In genomic region chr3:39383190-39383912, GRCh38 we compare ENCODE assay signal across 8 cellular contexts. TPM values are rescaled to one million over a fixed set of nuclear protein-coding genes. Genes with fewer than 3 reads are reported as not detected.
A peak's percentile ranks its signal among the peaks of the same experiment; 100 is the strongest.
DNase-seq lines count a peak whose midpoint lies in the region; ATAC-seq and TF ChIP-seq lines count a peak whose summit lies in the region.

Gene SLC25A38, plus strand, starts transcription at chr3:39383370. Its CDS starts 355 bp downstream, at chr3:39383725.

- TF ChIP-seq POLR2A in esophagus muscularis mucosa (IDR thresholded peaks at IDR 0.05; ENCODE audit: low read depth), result no peak

- no peaks in the 10 kb centered on the region for H3K9me3 Mint-ChIP-seq in CD8-positive, alpha-beta T cell
- H3K9me3 Mint-ChIP-seq in naive thymus-derived CD8-positive, alpha-beta T cell, result no peaks in the 10 kb centered on the region
- H3K9me3 Mint-ChIP-seq in stimulated activated naive CD8-positive, alpha-beta T cell treated with anti-CD3 and anti-CD28 coated beads, Interleukin-15, amount 100 ng/mL, for 72 hours, result no peaks in the 10 kb centered on the region

- peaks cover 6% of the 10 kb centered on the region for H3K36me3 Mint-ChIP-seq in CD8-positive, alpha-beta T cell
- peaks cover 0 to 3% (median 0%) of the 10 kb centered on the region in 3 donors for H3K36me3 Mint-ChIP-seq in naive thymus-derived CD8-positive, alpha-beta T cell

- H3K27ac Mint-ChIP-seq in CD8-positive, alpha-beta T cell, result peak within 1 kb of the TSS; percentile 98
- peak within 1 kb of the TSS; percentile 98 to 100 (median 99) for H3K27ac Mint-ChIP-seq in naive thymus-derived CD8-positive, alpha-beta T cell
- H3K27ac Mint-ChIP-seq in stimulated activated naive CD8-positive, alpha-beta T cell treated with anti-CD3 and anti-CD28 coated beads, Interleukin-15, amount 100 ng/mL, for 72 hours, result peak within 1 kb of the TSS; percentile 99

- no peak for TF ChIP-seq EP300 in esophagus muscularis mucosa (IDR thresholded peaks at IDR 0.05)

- peak; percentile 39 for TF ChIP-seq CTCF in CD8-positive, alpha-beta T cell (IDR thresholded peaks at IDR 0.05)
- TF ChIP-seq CTCF in esophagus muscularis mucosa (IDR thresholded peaks at IDR 0.05), result peak; percentile 33 to 42 (median 35)

- no peaks in the 10 kb centered on the region for H3K36me3 ChIP-seq in CD8-positive, alpha-beta T cell (ENCODE audit: insufficient read depth, low read length)
- H3K36me3 ChIP-seq in esophagus muscularis mucosa, result no peaks in the 10 kb centered on the region

- H3K4me3 Mint-ChIP-seq in CD8-positive, alpha-beta T cell, result peak within 1 kb of the TSS; percentile 99
- H3K4me3 Mint-ChIP-seq in naive thymus-derived CD8-positive, alpha-beta T cell, result peak within 1 kb of the TSS; percentile 96 to 100 (median 99)
- H3K4me3 Mint-ChIP-seq in stimulated activated naive CD8-positive, alpha-beta T cell treated with anti-CD3 and anti-CD28 coated beads, Interleukin-15, amount 100 ng/mL, for 72 hours, result peak within 1 kb of the TSS; percentile 90 to 99

- peaks cover 51% of the 10 kb centered on the region for H3K4me1 Mint-ChIP-seq in CD8-positive, alpha-beta T cell (ENCODE audit: low read depth)
- peaks cover 27 to 57% (median 49%) of the 10 kb centered on the region in 4 donors for H3K4me1 Mint-ChIP-seq in naive thymus-derived CD8-positive, alpha-beta T cell
- peaks cover 39% of the 10 kb centered on the region for H3K4me1 Mint-ChIP-seq in stimulated activated naive CD8-positive, alpha-beta T cell treated with anti-CD3 and anti-CD28 coated beads, Interleukin-15, amount 100 ng/mL, for 72 hours

- H3K27me3 ChIP-seq in CD8-positive, alpha-beta T cell (ENCODE audit: insufficient read depth, low read length), result no peaks in the 10 kb centered on the region
- no peaks in the 10 kb centered on the region for H3K27me3 ChIP-seq in esophagus muscularis mucosa

- H3K27ac ChIP-seq in CD8-positive, alpha-beta T cell (ENCODE audit: low read depth, low read length), result peak within 1 kb of the TSS; percentile 97
- peak within 1 kb of the TSS; percentile 93 to 99 (median 95) for H3K27ac ChIP-seq in esophagus muscularis mucosa (replicated peaks in 1 of 4)

- peak within 1 kb of the TSS; percentile 98 for H3K4me3 ChIP-seq in CD8-positive, alpha-beta T cell (ENCODE audit: low read depth, low read length)
- H3K4me3 ChIP-seq in esophagus muscularis mucosa, result peak within 1 kb of the TSS; percentile 76 to 90 (median 86)

- WGBS in esophagus muscularis mucosa, result 1% methylated on average over 20 of the region's 63 CpGs

- CTCF ChIA-PET in CD8-positive, alpha-beta T cell (lab: Charles Lee), result interaction anchor here (0.6 kb wide), 1 partner anchor 384 kb away, joined by 3 read pairs; no protein-coding TSS in a partner anchor

- ATAC-seq in CD8-positive, alpha-beta T cell, result peak; percentile 79
- ATAC-seq in GM21423 (IDR thresholded peaks at IDR 0.05; ENCODE audit: unreplicated experiment), result peak; percentile 69
- peak; percentile 79 to 85 for ATAC-seq in naive thymus-derived CD8-positive, alpha-beta T cell
- peak; percentile 94 for ATAC-seq in stimulated activated naive CD8-positive, alpha-beta T cell treated with anti-CD3 and anti-CD28 coated beads, Interleukin-15, amount 100 ng/mL, for 72 hours

- H3K9me3 ChIP-seq in CD8-positive, alpha-beta T cell (ENCODE audit: low read length), result no peaks in the 10 kb centered on the region
- no peaks in the 10 kb centered on the region for H3K9me3 ChIP-seq in esophagus muscularis mucosa

- POLR2A ChIA-PET in CD8-positive, alpha-beta T cell (lab: Charles Lee), result interaction anchor here (1.1 to 4.0 kb wide), 2 partner anchors 24 to 28 kb away, joined by 3 to 31 read pairs; partner anchors contain the start of gene RPSA
- POLR2A ChIA-PET in naive thymus-derived CD8-positive, alpha-beta T cell (lab: Charles Lee), result interaction anchor here (0.6 to 7.0 kb wide), 4 partner anchors 25 to 1079 kb away, joined by 3 to 67 read pairs (median 4); partner anchors contain the start of gene RPSA

- DNase-seq in CD8-positive, alpha-beta T cell, result peak; percentile 58 to 88 (median 76)
- DNase-seq in HuH-7 (ENCODE audit: low spot score), result peak; percentile 92
- peak; percentile 55 for DNase-seq in activated CD8-positive, alpha-beta memory T cell treated with anti-CD3 and anti-CD28 coated beads, Interleukin-2, amount 50 U/mL, for 1 hour (ENCODE audit: extremely low read depth)
- DNase-seq in esophagus muscularis mucosa (ENCODE audit: extremely low spot score), result peak; percentile 96
- DNase-seq in naive thymus-derived CD8-positive, alpha-beta T cell, result peak; percentile 67 to 89 (median 82)
- DNase-seq in stimulated activated naive CD8-positive, alpha-beta T cell treated with anti-CD3 and anti-CD28 coated beads, Interleukin-15, amount 100 ng/mL, for 72 hours, result peak; percentile 85 to 89
- DNase-seq in MV-4-11 (lab: John Stamatoyannopoulos, UW), result no peak

- H3K4me1 ChIP-seq in CD8-positive, alpha-beta T cell (ENCODE audit: insufficient read depth, low read length), result peaks cover 43% of the 10 kb centered on the region
- H3K4me1 ChIP-seq in esophagus muscularis mucosa, result peaks cover 16 to 45% (median 31%) of the 10 kb centered on the region in 4 donors

- no peaks in the 10 kb centered on the region for H3K27me3 Mint-ChIP-seq in CD8-positive, alpha-beta T cell (ENCODE audit: low read depth)
- no peaks in the 10 kb centered on the region for H3K27me3 Mint-ChIP-seq in naive thymus-derived CD8-positive, alpha-beta T cell
- no peaks in the 10 kb centered on the region for H3K27me3 Mint-ChIP-seq in stimulated activated naive CD8-positive, alpha-beta T cell treated with anti-CD3 and anti-CD28 coated beads, Interleukin-15, amount 100 ng/mL, for 72 hours

- intact Hi-C loops in CD8-positive, alpha-beta T cell (cut with DNase I, micrococcal nuclease), result loop anchor here (1.0 to 10.0 kb wide), 10 partner anchors 23 to 1216 kb away; partner anchors contain the start of genes EXOG (in 1 of the 2), GORASP1 (in 1 of the 2), OXSR1 (in 1 of the 2) and RPSA (in 1 of the 2)
- intact Hi-C loops in esophagus muscularis mucosa (cut with DNase I), result no loop called here

RNA-seq across cellular contexts. Expression of gene SLC25A38, which starts in this region (rescaled TPM):
- 10 to 100 TPM; 64.0 to 65.1 TPM for total RNA-seq in CD8-positive, alpha-beta T cell
- 10 to 100 TPM; 20.3 to 45.7 (median 36.1) TPM for total RNA-seq in esophagus muscularis mucosa
- total RNA-seq in naive thymus-derived CD8-positive, alpha-beta T cell, result 10 to 100 TPM; 51.7 to 52.2 TPM
- polyA plus RNA-seq in naive thymus-derived CD8-positive, alpha-beta T cell, result 10 to 100 TPM; 34.2 to 53.4 (median 43.2) TPM
